ENCODE assay signal across 16 cellular contexts in the genomic region with DNA sequence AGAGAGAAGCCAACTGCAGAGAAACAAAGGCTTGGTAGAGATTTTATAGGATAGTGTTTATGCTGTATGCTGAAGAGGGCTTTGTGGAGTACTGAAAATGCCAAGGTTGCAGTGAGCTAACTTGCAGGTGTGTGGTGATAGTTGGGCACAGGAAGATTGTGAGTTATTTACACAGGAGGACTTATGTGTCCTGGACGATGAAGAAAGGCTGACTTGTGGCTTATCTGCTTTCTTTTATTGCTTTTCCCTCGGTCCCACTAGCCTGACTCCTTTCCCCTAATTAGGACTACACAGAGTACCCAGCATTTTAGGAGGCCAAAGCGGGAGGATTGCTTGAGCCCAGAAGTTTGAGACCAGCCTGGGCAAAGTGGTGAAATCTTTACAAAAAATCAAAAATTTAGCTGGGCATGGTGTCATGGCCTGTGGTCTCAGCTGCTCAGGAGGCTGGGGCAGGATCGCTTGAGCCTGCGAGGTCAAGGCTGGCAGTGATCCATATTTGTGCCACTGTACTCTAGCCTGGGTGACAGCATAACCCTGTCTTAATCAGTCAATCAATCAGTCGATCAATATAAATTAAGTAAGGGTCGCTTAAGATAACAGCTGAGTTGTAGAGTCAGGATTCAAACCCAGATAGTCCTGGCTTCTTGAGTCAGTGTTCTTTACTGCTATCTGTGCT.
DNase-seq lines count a peak whose midpoint lies in the region; ATAC-seq and TF ChIP-seq lines count a peak whose summit lies in the region.
"Had no signal": no experiment of that assay in that cellular context is flagged by ENCODE, and none has a peak within 500 bp of the region (broad histone marks: within the 10 kb centered on the region; RNA-seq: fewer than 3 reads in every experiment).

No MANE protein-coding gene starts in this region.

- H3K27ac ChIP-seq in gastroesophageal sphincter, result no peak overlapping the region
- H3K27ac ChIP-seq: colonic mucosa, sigmoid colon had no signal

- TF ChIP-seq CTCF in nephron (IDR thresholded peaks at IDR 0.05; ENCODE audit: unreplicated experiment in 3 of 3), result no peak
- no peak for TF ChIP-seq CTCF in gastroesophageal sphincter (IDR thresholded peaks at IDR 0.05)

- H3K4me3 Mint-ChIP-seq in stimulated activated naive CD8-positive, alpha-beta T cell treated with anti-CD3 and anti-CD28 coated beads, Interleukin-15, Interleukin-2, amounts not matched to agents 100 ng/mL and 50 ng/mL, for 24 hours, result no peak overlapping the region
- no peak overlapping the region for H3K4me3 Mint-ChIP-seq in activated T-helper 1 cell treated with anti-CD3 and anti-CD28 coated beads, Interleukin-12 subunit alpha, Interleukin-12 subunit beta, Interleukin-2, Interleukin-4 antibody, amounts not matched to agents 30 ng/mL and 10 ng/mL and 1 ng/mL, durations not matched to agents 14 hours and 24 hours and 36 hours
- no peak overlapping the region for H3K4me3 Mint-ChIP-seq in nephron
- H3K4me3 Mint-ChIP-seq: HFFc6 had no signal

- 60 to 87% methylated on average over 3 to 6 of the region's 7 CpGs for WGBS in gastroesophageal sphincter (ENCODE audit: low coverage in 1 of 2), 2 donors

- H3K9me3 Mint-ChIP-seq in stimulated activated naive CD8-positive, alpha-beta T cell treated with anti-CD3 and anti-CD28 coated beads, Interleukin-15, Interleukin-2, amounts not matched to agents 100 ng/mL and 50 ng/mL, for 24 hours, result no peaks in the 10 kb centered on the region
- H3K9me3 Mint-ChIP-seq in activated T-helper 1 cell treated with anti-CD3 and anti-CD28 coated beads, Interleukin-12 subunit alpha, Interleukin-12 subunit beta, Interleukin-2, Interleukin-4 antibody, amounts not matched to agents 30 ng/mL and 10 ng/mL and 1 ng/mL, durations not matched to agents 14 hours and 24 hours and 36 hours, result no peaks in the 10 kb centered on the region
- H3K9me3 Mint-ChIP-seq in nephron, result no peaks in the 10 kb centered on the region
- H3K9me3 Mint-ChIP-seq: HFFc6 had no signal

- no peak for ATAC-seq in stimulated activated naive CD8-positive, alpha-beta T cell treated with anti-CD3 and anti-CD28 coated beads, Interleukin-15, Interleukin-2, amounts not matched to agents 100 U/mL and 50 U/mL, for 24 hours
- ATAC-seq in HG02642 (IDR thresholded peaks at IDR 0.05; ENCODE audit: poor library complexity, unreplicated experiment) (no peak), gastroesophageal sphincter (no peak), HG02973 (IDR thresholded peaks at IDR 0.05; ENCODE audit: unreplicated experiment) (no peak)

- H3K36me3 Mint-ChIP-seq in stimulated activated naive CD8-positive, alpha-beta T cell treated with anti-CD3 and anti-CD28 coated beads, Interleukin-15, Interleukin-2, amounts not matched to agents 100 ng/mL and 50 ng/mL, for 24 hours (ENCODE audit: low read depth), result peaks cover 8% of the 10 kb centered on the region
- H3K36me3 Mint-ChIP-seq in activated T-helper 1 cell treated with anti-CD3 and anti-CD28 coated beads, Interleukin-12 subunit alpha, Interleukin-12 subunit beta, Interleukin-2, Interleukin-4 antibody, amounts not matched to agents 30 ng/mL and 10 ng/mL and 1 ng/mL, durations not matched to agents 14 hours and 24 hours and 36 hours (ENCODE audit: low read depth), result peaks cover 3% of the 10 kb centered on the region
- no peaks in the 10 kb centered on the region for H3K36me3 Mint-ChIP-seq in nephron (ENCODE audit: low read depth)

- no peaks in the 10 kb centered on the region for H3K9me3 ChIP-seq in gastroesophageal sphincter
- H3K9me3 ChIP-seq: colonic mucosa, sigmoid colon had no signal

- DNase-seq in stimulated activated naive CD8-positive, alpha-beta T cell treated with anti-CD3 and anti-CD28 coated beads, Interleukin-15, Interleukin-2, amounts not matched to agents 100 U/mL and 50 U/mL, for 24 hours, result no peak
- DNase-seq in activated T-helper 1 cell treated with anti-CD3 and anti-CD28 coated beads, Interleukin-12 subunit alpha, Interleukin-12 subunit beta, Interleukin-2, Interleukin-4 antibody, amounts not matched to agents 30 ng/mL and 10 ng/mL and 1 ng/mL, durations not matched to agents 14 hours and 24 hours and 36 hours (ENCODE audit: low spot score), result no peak
- DNase-seq in NCI-H2107 (lab: John Stamatoyannopoulos, UW), result no peak
- DNase-seq: activated naive CD4-positive, alpha-beta T cell; colonic mucosa; foreskin fibroblast; HFFc6; NCI-H1417; NCI-H748 treated with DMSO at 0.1 percent for 48 hours; sigmoid colon; stimulated activated CD4-positive, alpha-beta T cell treated with anti-CD3 and anti-CD28 coated beads, Interleukin-2, amount 100 ng/mL, for 24 hours had no signal

- intact Hi-C loops in activated T-helper 1 cell treated with anti-CD3 and anti-CD28 coated beads, Interleukin-12 subunit alpha, Interleukin-12 subunit beta, Interleukin-2, Interleukin-4 antibody, amounts not matched to agents 30 ng/mL and 10 ng/mL and 1 ng/mL, durations not matched to agents 14 hours and 24 hours and 36 hours (cut with micrococcal nuclease), result no loop called here

- H3K27ac Mint-ChIP-seq in stimulated activated naive CD8-positive, alpha-beta T cell treated with anti-CD3 and anti-CD28 coated beads, Interleukin-15, Interleukin-2, amounts not matched to agents 100 ng/mL and 50 ng/mL, for 24 hours, result peak overlapping the region; percentile 6
- H3K27ac Mint-ChIP-seq in activated T-helper 1 cell treated with anti-CD3 and anti-CD28 coated beads, Interleukin-12 subunit alpha, Interleukin-12 subunit beta, Interleukin-2, Interleukin-4 antibody, amounts not matched to agents 30 ng/mL and 10 ng/mL and 1 ng/mL, durations not matched to agents 14 hours and 24 hours and 36 hours, result peak overlapping the region; percentile 35
- peak overlapping the region; percentile 10 to 63 (median 27) for H3K27ac Mint-ChIP-seq in nephron
- H3K27ac Mint-ChIP-seq: HFFc6 had no signal

- H3K4me1 Mint-ChIP-seq in stimulated activated naive CD8-positive, alpha-beta T cell treated with anti-CD3 and anti-CD28 coated beads, Interleukin-15, Interleukin-2, amounts not matched to agents 100 ng/mL and 50 ng/mL, for 24 hours (ENCODE audit: low read depth), result peaks cover 61% of the 10 kb centered on the region
- H3K4me1 Mint-ChIP-seq in activated T-helper 1 cell treated with anti-CD3 and anti-CD28 coated beads, Interleukin-12 subunit alpha, Interleukin-12 subunit beta, Interleukin-2, Interleukin-4 antibody, amounts not matched to agents 30 ng/mL and 10 ng/mL and 1 ng/mL, durations not matched to agents 14 hours and 24 hours and 36 hours (ENCODE audit: low read depth), result peaks cover 30% of the 10 kb centered on the region
- peaks cover 26% of the 10 kb centered on the region for H3K4me1 Mint-ChIP-seq in nephron

- no peaks in the 10 kb centered on the region for H3K27me3 ChIP-seq in gastroesophageal sphincter
- H3K27me3 ChIP-seq: colonic mucosa, sigmoid colon had no signal

- H3K4me1 ChIP-seq in gastroesophageal sphincter, result peaks cover 0 to 91% (median 0%) of the 10 kb centered on the region in 3 donors
- H3K4me1 ChIP-seq: colonic mucosa had no signal

- TF ChIP-seq EP300 in gastroesophageal sphincter (IDR thresholded peaks at IDR 0.05), result no peak

- no peak overlapping the region for H3K4me3 ChIP-seq in gastroesophageal sphincter
- H3K4me3 ChIP-seq: colonic mucosa, sigmoid colon had no signal

- TF ChIP-seq POLR2A in gastroesophageal sphincter (IDR thresholded peaks at IDR 0.05), result no peak

- no peaks in the 10 kb centered on the region for H3K36me3 ChIP-seq in gastroesophageal sphincter
- H3K36me3 ChIP-seq: colonic mucosa, sigmoid colon had no signal

- H3K27me3 Mint-ChIP-seq in stimulated activated naive CD8-positive, alpha-beta T cell treated with anti-CD3 and anti-CD28 coated beads, Interleukin-15, Interleukin-2, amounts not matched to agents 100 ng/mL and 50 ng/mL, for 24 hours, result no peaks in the 10 kb centered on the region
- no peaks in the 10 kb centered on the region for H3K27me3 Mint-ChIP-seq in activated T-helper 1 cell treated with anti-CD3 and anti-CD28 coated beads, Interleukin-12 subunit alpha, Interleukin-12 subunit beta, Interleukin-2, Interleukin-4 antibody, amounts not matched to agents 30 ng/mL and 10 ng/mL and 1 ng/mL, durations not matched to agents 14 hours and 24 hours and 36 hours (ENCODE audit: insufficient read depth)
- H3K27me3 Mint-ChIP-seq in nephron (ENCODE audit: low read depth), result no peaks in the 10 kb centered on the region
